ENCODE assay signal across 8 cellular contexts in genomic region chr9:126317513-126317912, GRCh38. TPM values are rescaled to one million over a fixed set of nuclear protein-coding genes. Genes with fewer than 3 reads are reported as not detected.
DNase-seq lines count a peak whose midpoint lies in the region; ATAC-seq and TF ChIP-seq lines count a peak whose summit lies in the region.

No MANE protein-coding gene starts in this region.

- no peaks in the 10 kb centered on the region for H3K4me1 ChIP-seq in DND-41 (ENCODE audit: insufficient read depth, low read length)
- no peaks in the 10 kb centered on the region for H3K4me1 ChIP-seq in PC-9 (replicated peaks; ENCODE audit: insufficient read depth)
- no peaks in the 10 kb centered on the region for H3K4me1 ChIP-seq in colonic mucosa
- no peaks in the 10 kb centered on the region for H3K4me1 ChIP-seq in parathyroid adenoma

- intact Hi-C loops in PC-9 (cut with micrococcal nuclease; ENCODE audit: unreplicated experiment) (loop anchor here (1.0 kb wide), 1 partner anchor 69 kb away; no protein-coding TSS in a partner anchor), colonic mucosa (cut with DNase I) (loop anchor here (5.0 kb wide), 1 partner anchor 80 kb away; no protein-coding TSS in a partner anchor)

- H3K4me3 ChIP-seq in DND-41 (ENCODE audit: low read depth in 1 of 2, low read length in 2 of 2) (no peak overlapping the region), PC-9 (no peak overlapping the region), colonic mucosa (no peak overlapping the region), parathyroid adenoma (ENCODE audit: low read depth, low read length) (no peak overlapping the region)

- TF ChIP-seq CTCF in DND-41 (IDR thresholded peaks at IDR 0.05; ENCODE audit: borderline replicate concordance, extremely low read depth, low read length, poor library complexity, severe bottlenecking) (peak; percentile 59), PC-9 (conservative IDR thresholded peaks at IDR 0.05) (peak; percentile 45; the same call in 1 of the 2 replicates), colonic mucosa (IDR thresholded peaks at IDR 0.05) (peak; percentile 47), parathyroid adenoma (IDR thresholded peaks at IDR 0.05) (peak; percentile 27)

- no TSS peak for BruUV-seq in PC-9 (replicated peaks; lab: Mats Ljungman, UMichigan)

- H3K9ac ChIP-seq in DND-41 (ENCODE audit: low read depth, low read length) (no peak overlapping the region), colonic mucosa (ENCODE audit: low read depth in 2 of 2, low read length in 2 of 2) (no peak overlapping the region), parathyroid adenoma (no peak overlapping the region)

- no peak overlapping the region for H3K4me2 ChIP-seq in DND-41 (ENCODE audit: insufficient read depth, low read length)
- H3K4me2 ChIP-seq in PC-9: no peak overlapping the region
- H3K4me2 ChIP-seq in parathyroid adenoma (ENCODE audit: low read length): no peak overlapping the region

- H2AFZ ChIP-seq in DND-41 (ENCODE audit: low read depth, low read length) (no peak overlapping the region), PC-9 (no peak overlapping the region), parathyroid adenoma (no peak overlapping the region)

- H3K27ac ChIP-seq in DND-41 (ENCODE audit: low read length): no peak overlapping the region
- no peak overlapping the region for H3K27ac ChIP-seq in PC-9
- H3K27ac ChIP-seq in colonic mucosa: no peak overlapping the region
- H3K27ac ChIP-seq in parathyroid adenoma: no peak overlapping the region

- no peaks in the 10 kb centered on the region for H3K27me3 ChIP-seq in DND-41 (ENCODE audit: insufficient read depth, low read length, poor library complexity)
- no peaks in the 10 kb centered on the region for H3K27me3 ChIP-seq in PC-9 (ENCODE audit: insufficient read depth, low read depth)
- H3K27me3 ChIP-seq in colonic mucosa: no peaks in the 10 kb centered on the region
- H3K27me3 ChIP-seq in parathyroid adenoma (ENCODE audit: control insufficient read depth, insufficient read depth, low read length): no peaks in the 10 kb centered on the region

- no peaks in the 10 kb centered on the region for H3F3A ChIP-seq in PC-9 (ENCODE audit: insufficient read depth, low read depth)

- POLR2A ChIA-PET in PC-9 (lab: Charles Lee; ENCODE audit: unreplicated experiment): no interaction called here

- H3K9me2 ChIP-seq in PC-9 (ENCODE audit: insufficient read depth): 0 out of 2 replicates have a peak, but pooled peaks cover 3% of the 10 kb centered on the region

- DNase-seq in DND-41 (peak; percentile 20), PC-9 (no peak), colonic mucosa (peak; percentile 39), SK-N-DZ (ENCODE audit: low spot score) (no peak), anterior cingulate cortex (lab: John Stamatoyannopoulos, UW) (no peak), hippocampal formation (lab: John Stamatoyannopoulos, UW) (no peak)

- no peaks in the 10 kb centered on the region for H4K20me1 ChIP-seq in DND-41 (ENCODE audit: insufficient read depth, low read length)
- H4K20me1 ChIP-seq in PC-9 (ENCODE audit: insufficient read depth): no peaks in the 10 kb centered on the region

- no peaks in the 10 kb centered on the region for H3K9me3 ChIP-seq in DND-41 (ENCODE audit: insufficient read depth, low read length, severe bottlenecking)
- no peaks in the 10 kb centered on the region for H3K9me3 ChIP-seq in PC-9 (ENCODE audit: insufficient read depth, low read depth)
- H3K9me3 ChIP-seq in colonic mucosa: no peaks in the 10 kb centered on the region
- H3K9me3 ChIP-seq in parathyroid adenoma (ENCODE audit: control insufficient read depth, low read length): no peaks in the 10 kb centered on the region

- H3K79me2 ChIP-seq in DND-41 (ENCODE audit: insufficient read depth, low read length): no peaks in the 10 kb centered on the region
- H3K79me2 ChIP-seq in PC-9 (ENCODE audit: low read depth): no peaks in the 10 kb centered on the region
- H3K79me2 ChIP-seq in parathyroid adenoma: no peaks in the 10 kb centered on the region

- ATAC-seq in DND-41 (ENCODE audit: insufficient read depth, low read depth) (peak; percentile 55; the same call in 1 of the 3 replicates), HG02642 (IDR thresholded peaks at IDR 0.05; ENCODE audit: poor library complexity, unreplicated experiment) (no peak)

- H3K36me3 ChIP-seq in DND-41 (ENCODE audit: insufficient read depth, low read length) (no peaks in the 10 kb centered on the region), PC-9 (ENCODE audit: low read depth) (no peaks in the 10 kb centered on the region), colonic mucosa (no peaks in the 10 kb centered on the region), parathyroid adenoma (ENCODE audit: control insufficient read depth, insufficient read depth, low read length) (no peaks in the 10 kb centered on the region)

- CTCF ChIA-PET in PC-9 (lab: Charles Lee): interaction anchor here (0.7 to 1.6 kb wide), 2 partner anchors 50 to 69 kb away, joined by 4 to 6 read pairs; no protein-coding TSS in a partner anchor

RNA-seq across cellular contexts. Expression of gene MVB12B, which starts 9.1 kb away (rescaled TPM):
- 6.7 and 8.8 TPM in 2 replicates for total RNA-seq in PC-9 (2021)
- total RNA-seq in colonic mucosa: 10 to 100 TPM in 1 of 2 donors, 1 to 10 TPM in 1; 9.8 to 15.8 TPM
- polyA plus RNA-seq in SK-N-DZ (2014; cell fraction: cytosol; rRNA removed): 27.9 and 35.7 TPM in 2 replicates
- polyA plus RNA-seq in SK-N-DZ (2014; cell fraction: nucleus; rRNA removed): 10.9 and 12.2 TPM in 2 replicates

Comparison
In these comparisons a context has a peak if more than half of its experiments do, and no peak if none do; other contexts are left out.
1. DNase-seq: peak in DND-41 (single experiment) and colonic mucosa (single experiment); none in PC-9 (0 of 2), SK-N-DZ (single experiment), anterior cingulate cortex (0 of 58) and hippocampal formation (0 of 2).
2. Peak in every context shown above with its lines, with median percentiles within 50 percentile points of each other: CTCF ChIP-seq.